14 cellular contexts compared by ENCODE assay signal in the genomic region with DNA sequence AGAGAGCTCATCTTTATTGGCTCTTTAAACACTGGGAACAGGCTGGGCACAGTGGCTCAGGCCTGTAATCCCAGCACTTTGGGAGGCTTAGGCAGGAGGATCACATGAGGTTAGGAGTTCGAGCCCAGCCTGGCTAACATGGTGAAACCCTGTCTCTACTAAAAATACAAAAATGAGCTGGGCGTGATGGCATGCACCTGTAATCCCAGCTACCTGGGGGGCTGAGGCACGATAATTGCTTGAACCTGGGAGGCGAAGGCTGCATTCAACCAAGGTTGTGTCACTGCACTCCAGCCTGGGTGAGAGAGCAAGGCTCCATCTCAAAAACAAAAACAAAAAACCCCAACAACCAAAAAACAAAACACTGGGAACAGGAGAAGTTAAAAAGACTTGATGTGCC.
"Had no signal": no experiment of that assay in that cellular context is flagged by ENCODE, and none has a peak within 500 bp of the region (broad histone marks: within the 10 kb centered on the region; RNA-seq: fewer than 3 reads in every experiment).

No MANE protein-coding gene starts in this region.

- H3K27ac ChIP-seq: epithelial cell of prostate had no signal

- H3K4me3 ChIP-seq: left lung, spleen had no signal

- ATAC-seq: sciatic nerve had no signal

- H3K27me3 ChIP-seq: left lung, spleen had no signal

- H3K4me3 Mint-ChIP-seq: activated CD4-positive, alpha-beta T cell treated with anti-CD3 and anti-CD28 coated beads, Interleukin-2, amount 10 ng/mL, durations not matched to agents 7 days and 5 days; activated T-helper 1 cell treated with anti-CD3 and anti-CD28 coated beads, Interleukin-12 subunit alpha, Interleukin-12 subunit beta, Interleukin-2, Interleukin-4 antibody, amounts not matched to agents 30 ng/mL and 10 ng/mL and 1 ng/mL, durations not matched to agents 14 hours and 24 hours and 36 hours had no signal

- H3K9me3 Mint-ChIP-seq: activated CD4-positive, alpha-beta T cell treated with anti-CD3 and anti-CD28 coated beads, Interleukin-2, amount 10 ng/mL, durations not matched to agents 7 days and 5 days; activated T-helper 1 cell treated with anti-CD3 and anti-CD28 coated beads, Interleukin-12 subunit alpha, Interleukin-12 subunit beta, Interleukin-2, Interleukin-4 antibody, amounts not matched to agents 30 ng/mL and 10 ng/mL and 1 ng/mL, durations not matched to agents 14 hours and 24 hours and 36 hours had no signal

- DNase-seq: activated CD4-positive, alpha-beta T cell treated with anti-CD3 and anti-CD28 coated beads, Interleukin-2, amount 10 ng/mL, durations not matched to agents 7 days and 5 days; activated CD8-positive, alpha-beta memory T cell treated with anti-CD3 and anti-CD28 coated beads, Interleukin-2, amount 50 U/mL, for 48 hours; activated naive CD4-positive, alpha-beta T cell treated with Interleukin-2 at 50 U/mL for 16 hours; anterior cingulate cortex; dermis blood vessel endothelial cell; left lung; mesenchymal stem cell; spleen; stimulated activated CD4-positive, alpha-beta T cell treated with anti-CD3 and anti-CD28 coated beads, Interleukin-1b, Interleukin-23, amount 100 ng/mL, for 48 hours; substantia nigra; trophoblast cell had no signal

- H3K27me3 Mint-ChIP-seq: activated CD4-positive, alpha-beta T cell treated with anti-CD3 and anti-CD28 coated beads, Interleukin-2, amount 10 ng/mL, durations not matched to agents 7 days and 5 days had no signal

- H3K4me1 Mint-ChIP-seq: activated CD4-positive, alpha-beta T cell treated with anti-CD3 and anti-CD28 coated beads, Interleukin-2, amount 10 ng/mL, durations not matched to agents 7 days and 5 days had no signal

- H3K9me3 ChIP-seq: left lung, spleen had no signal

- H3K27ac Mint-ChIP-seq: activated CD4-positive, alpha-beta T cell treated with anti-CD3 and anti-CD28 coated beads, Interleukin-2, amount 10 ng/mL, durations not matched to agents 7 days and 5 days; activated T-helper 1 cell treated with anti-CD3 and anti-CD28 coated beads, Interleukin-12 subunit alpha, Interleukin-12 subunit beta, Interleukin-2, Interleukin-4 antibody, amounts not matched to agents 30 ng/mL and 10 ng/mL and 1 ng/mL, durations not matched to agents 14 hours and 24 hours and 36 hours had no signal
